Comparison of ENCODE assay signal across 1 cellular context in genomic region chr12:131141483-131141882, GRCh38.
TF ChIP-seq lines count a peak whose summit lies in the region.

No MANE protein-coding gene starts in this region.

TF ChIP-seq in WTC11, 78 proteins besides CTCF, POLR2A, EP300 and RAD21 (continued from another document):
- TF ChIP-seq CREM (CRISPR knock-in tag; IDR thresholded peaks at IDR 0.05): no peak
